20 cellular contexts compared by ENCODE assay signal in the genomic region with DNA sequence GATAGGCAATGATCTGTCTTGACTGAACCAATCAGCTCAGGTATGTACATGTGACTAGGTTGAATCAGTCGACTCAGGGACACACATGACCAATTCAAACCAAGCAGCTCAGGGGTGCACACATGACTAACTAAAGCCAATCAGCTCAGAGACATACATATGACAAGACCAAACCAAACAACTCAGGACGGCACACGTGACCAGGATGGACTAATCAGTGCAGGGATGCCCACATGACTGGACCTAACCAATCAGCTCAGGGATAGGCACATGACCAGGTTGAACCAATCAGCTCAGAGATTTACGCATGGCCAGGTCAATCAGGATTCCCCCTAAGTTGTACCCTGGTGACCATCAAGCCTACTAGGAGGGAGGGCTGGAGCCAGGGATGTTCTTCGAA.
DNase-seq lines count a peak whose midpoint lies in the region; ATAC-seq and TF ChIP-seq lines count a peak whose summit lies in the region.
"Had no signal": no experiment of that assay in that cellular context is flagged by ENCODE, and none has a peak within 500 bp of the region (broad histone marks: within the 10 kb centered on the region; RNA-seq: fewer than 3 reads in every experiment).

No MANE protein-coding gene starts in this region.

- H3K9ac ChIP-seq in DND-41 (ENCODE audit: low read depth, low read length), result no peak overlapping the region

- no peaks in the 10 kb centered on the region for H3K27me3 ChIP-seq in DND-41 (ENCODE audit: insufficient read depth, low read length, poor library complexity)
- H3K27me3 ChIP-seq: Peyer's patch had no signal

- no peaks in the 10 kb centered on the region for H3K9me3 Mint-ChIP-seq in activated CD4-positive, alpha-beta T cell treated with anti-CD3 and anti-CD28 coated beads for 36 hours (ENCODE audit: low read depth)
- H3K9me3 Mint-ChIP-seq: CD4-positive, CD25-positive, alpha-beta regulatory T cell had no signal

- no peak overlapping the region for H3K4me3 ChIP-seq in DND-41 (ENCODE audit: low read depth in 1 of 2, low read length in 2 of 2)
- H3K4me3 ChIP-seq: Peyer's patch had no signal

- CTCF ChIA-PET in activated CD4-positive, alpha-beta T cell treated with anti-CD3 and anti-CD28 coated beads for 36 hours (lab: Charles Lee), result interaction anchor here (1.6 kb wide), 1 partner anchor 58 kb away, joined by 5 read pairs; no protein-coding TSS in a partner anchor
- CTCF ChIA-PET in RWPE1 (lab: Yijun Ruan, JAX), result interaction anchor here (0.7 to 3.2 kb wide), 2 partner anchors 58 to 430 kb away, joined by 3 to 13 read pairs; no protein-coding TSS in a partner anchor

- TF ChIP-seq CTCF in DND-41 (IDR thresholded peaks at IDR 0.05; ENCODE audit: borderline replicate concordance, extremely low read depth, low read length, poor library complexity, severe bottlenecking), result no peak
- no peak for TF ChIP-seq CTCF in RWPE1 (conservative IDR thresholded peaks at IDR 0.05; ENCODE audit: low read depth)

- peaks cover 29% of the 10 kb centered on the region for H3K4me1 Mint-ChIP-seq in activated CD4-positive, alpha-beta T cell treated with anti-CD3 and anti-CD28 coated beads for 36 hours

- H4K20me1 ChIP-seq in DND-41 (ENCODE audit: insufficient read depth, low read length), result no peaks in the 10 kb centered on the region

- H3K27ac ChIP-seq in DND-41 (ENCODE audit: low read length) (peak overlapping the region; percentile 98), RWPE1 (no peak overlapping the region)
- H3K27ac ChIP-seq: Peyer's patch had no signal

- POLR2A ChIA-PET in activated CD4-positive, alpha-beta T cell treated with anti-CD3 and anti-CD28 coated beads for 36 hours (lab: Charles Lee), result no interaction called here
- POLR2A ChIA-PET in RWPE1 (lab: Yijun Ruan, JAX; ENCODE audit: low non-redundant PET), result no interaction called here

- H3K36me3 ChIP-seq in DND-41 (ENCODE audit: insufficient read depth, low read length), result peaks cover 57% of the 10 kb centered on the region
- H3K36me3 ChIP-seq: Peyer's patch had no signal

- intact Hi-C loops in activated CD4-positive, alpha-beta T cell treated with anti-CD3 and anti-CD28 coated beads for 36 hours (cut with DNase I, micrococcal nuclease), result no loop called here

- H3K4me1 ChIP-seq in DND-41 (ENCODE audit: insufficient read depth, low read length), result peaks cover 100% of the 10 kb centered on the region
- H3K4me1 ChIP-seq: Peyer's patch had no signal

- H3K4me2 ChIP-seq in DND-41 (ENCODE audit: insufficient read depth, low read length), result no peak overlapping the region

- no peak overlapping the region for H3K27ac Mint-ChIP-seq in activated CD4-positive, alpha-beta T cell treated with anti-CD3 and anti-CD28 coated beads for 36 hours
- H3K27ac Mint-ChIP-seq: CD4-positive, CD25-positive, alpha-beta regulatory T cell had no signal

- no peaks in the 10 kb centered on the region for H3K9me3 ChIP-seq in DND-41 (ENCODE audit: insufficient read depth, low read length, severe bottlenecking)
- H3K9me3 ChIP-seq: Peyer's patch had no signal

- no peak overlapping the region for H2AFZ ChIP-seq in DND-41 (ENCODE audit: low read depth, low read length)

- ATAC-seq in activated CD4-positive, alpha-beta T cell treated with anti-CD3 and anti-CD28 coated beads for 36 hours, result peak; percentile 74
- ATAC-seq in DND-41 (ENCODE audit: insufficient read depth, low read depth), result no peak
- ATAC-seq: HCT116 had no signal

- H3K27me3 Mint-ChIP-seq in activated CD4-positive, alpha-beta T cell treated with anti-CD3 and anti-CD28 coated beads for 36 hours, result no peaks in the 10 kb centered on the region
- H3K27me3 Mint-ChIP-seq: CD4-positive, CD25-positive, alpha-beta regulatory T cell had no signal

- peaks cover 77% of the 10 kb centered on the region for H3K79me2 ChIP-seq in DND-41 (ENCODE audit: insufficient read depth, low read length)

- H3K4me3 Mint-ChIP-seq in activated CD4-positive, alpha-beta T cell treated with anti-CD3 and anti-CD28 coated beads for 36 hours, result no peak overlapping the region
- H3K4me3 Mint-ChIP-seq: CD4-positive, CD25-positive, alpha-beta regulatory T cell had no signal

- peak; percentile 9 for DNase-seq in activated CD4-positive, alpha-beta T cell treated with anti-CD3 and anti-CD28 coated beads for 36 hours
- no peak for DNase-seq in activated CD4-positive, alpha-beta T cell treated with anti-CD3 and anti-CD28 coated beads, Interleukin-2, amount 50 U/mL, for 1 hour
- DNase-seq in DND-41 (no peak), RWPE1 (ENCODE audit: low spot score) (peak; percentile 38), erythroblast (lab: John Stamatoyannopoulos, UW) (peak; percentile 2 to 10), GOT3 (lab: John Stamatoyannopoulos, UW) (no peak), NCI-H146 (lab: John Stamatoyannopoulos, UW) (no peak), cortex of kidney (lab: John Stamatoyannopoulos, UW) (no peak)
- DNase-seq: ACHN; Calu3; CD4-positive, CD25-positive, alpha-beta regulatory T cell; DMS79 treated with DMSO at 0.1 percent for 48 hours; GDM1; KBM-7; NCI-H1092 treated with DMSO at 0.1 percent for 48 hours; NCI-H187 treated with DMSO at 0.1 percent for 48 hours; NCI-H510A; Peyer's patch; SIG-M5 had no signal

- H3K36me3 Mint-ChIP-seq in activated CD4-positive, alpha-beta T cell treated with anti-CD3 and anti-CD28 coated beads for 36 hours (ENCODE audit: low read depth), result no peaks in the 10 kb centered on the region
- H3K36me3 Mint-ChIP-seq: CD4-positive, CD25-positive, alpha-beta regulatory T cell had no signal

- TF ChIP-seq POLR2A in erythroblast (IDR thresholded peaks at IDR 0.05; ENCODE audit: low read length), result no peak

Comparison
In these comparisons a context has a peak if more than half of its experiments do, and no peak if none do; other contexts are left out.
1. DNase-seq: peak in activated CD4-positive, alpha-beta T cell treated with anti-CD3 and anti-CD28 coated beads for 36 hours (single experiment), RWPE1 (single experiment) and erythroblast (2 of 2); none in activated CD4-positive, alpha-beta T cell treated with anti-CD3 and anti-CD28 coated beads, Interleukin-2, amount 50 U/mL, for 1 hour (single experiment), DND-41 (single experiment), GOT3 (single experiment), NCI-H146 (single experiment) and cortex of kidney (single experiment).